Comparison of ENCODE assay signal across 12 cellular contexts in the genomic region with DNA sequence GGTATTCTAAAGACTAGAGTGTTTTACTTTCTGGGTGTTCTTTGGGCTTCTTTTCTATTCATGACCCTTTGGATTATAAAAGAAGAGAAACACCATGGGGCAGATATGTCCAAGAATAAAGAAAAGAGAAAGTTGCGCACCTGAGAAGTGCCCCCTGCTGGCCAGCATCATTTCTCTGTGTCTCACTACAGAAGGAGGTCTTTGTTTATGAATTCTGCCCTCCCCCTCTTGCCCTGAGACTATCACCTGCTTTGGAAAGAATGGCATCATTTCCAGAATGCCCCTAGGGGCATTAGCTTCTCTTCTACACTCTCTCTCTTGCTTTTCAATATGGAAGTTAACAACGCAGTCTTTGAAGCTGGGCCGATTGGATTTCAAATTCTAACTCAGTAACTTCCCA. TPM values are rescaled to one million over a fixed set of nuclear protein-coding genes. Genes with fewer than 3 reads are reported as not detected.
A peak's percentile ranks its signal among the peaks of the same experiment; 100 is the strongest.
DNase-seq lines count a peak whose midpoint lies in the region; ATAC-seq, FAIRE-seq and TF ChIP-seq lines count a peak whose summit lies in the region.
"Had no signal": no experiment of that assay in that cellular context is flagged by ENCODE, and none has a peak within 500 bp of the region (broad histone marks: within the 10 kb centered on the region; RNA-seq: fewer than 3 reads in every experiment).

No MANE protein-coding gene starts in this region.

- no peak overlapping the region for H3K4me3 Mint-ChIP-seq in neural crest cell

- no peaks in the 10 kb centered on the region for H3K79me2 ChIP-seq in GM12878 (ENCODE audit: control insufficient read depth, insufficient read depth, low read length)

- TF ChIP-seq POLR2A in GM12878 (IDR thresholded peaks at IDR 0.05; ENCODE audit: low read depth, low read length) = no peak

- peaks cover 10% of the 10 kb centered on the region for H3K4me1 Mint-ChIP-seq in neural crest cell

- H3K36me3 ChIP-seq in GM12878 (ENCODE audit: control insufficient read depth in 2 of 2, insufficient read depth in 2 of 2, low read length in 1 of 2) = no peaks in the 10 kb centered on the region
- H3K36me3 ChIP-seq: tibial nerve had no signal

- intact Hi-C loops in GM12878 (cut with micrococcal nuclease; ENCODE audit: unreplicated experiment) = loop anchor here (1.0 kb wide), 1 partner anchor 32 kb away; no protein-coding TSS in a partner anchor

- SMC1A ChIA-PET in GM12878 (lab: Charles Lee; ENCODE audit: uncharacterized antibody, unreplicated experiment) = interaction anchor here (0.8 to 2.9 kb wide), 5 partner anchors 20 to 42 kb away, joined by 3 to 22 read pairs (median 4); no protein-coding TSS in a partner anchor

- RAD21 ChIA-PET in GM12878 (lab: Charles Lee; ENCODE audit: unreplicated experiment) = interaction anchor here (3.3 kb wide), 1 partner anchor 18 kb away, joined by 14 read pairs; no protein-coding TSS in a partner anchor

- peaks cover 2% of the 10 kb centered on the region for H3K9me3 Mint-ChIP-seq in neural crest cell

- WGBS in GM12878 (ENCODE audit: insufficient coverage, insufficient replicate concordance, low lambda C conversion rate, missing lambda C conversion rate) = 67% methylated on average over 3 of the region's 3 CpGs

- ATAC-seq in GM12878 (peak; percentile 71), HG03025 (IDR thresholded peaks at IDR 0.05; ENCODE audit: low FRiP score, unreplicated experiment) (no peak), GM18870 (IDR thresholded peaks at IDR 0.05; ENCODE audit: unreplicated experiment) (no peak), HG03460 (IDR thresholded peaks at IDR 0.05; ENCODE audit: unreplicated experiment) (no peak)
- ATAC-seq: left ventricle myocardium superior had no signal

- no peak overlapping the region for H2AFZ ChIP-seq in GM12878 (ENCODE audit: control insufficient read depth, low read depth, low read length)

- H3K27me3 ChIP-seq in GM12878 (replicated peaks in 1 of 2; ENCODE audit: control insufficient read depth in 2 of 2, insufficient read depth in 2 of 2, low read length in 1 of 2) = no peaks in the 10 kb centered on the region; a peak in 1 of 4 replicates
- H3K27me3 ChIP-seq: tibial nerve had no signal

- no peak for FAIRE-seq in GM12878 (lab: Jason Lieb, UNC)
- FAIRE-seq: TTC549 had no signal

- H3K27ac Mint-ChIP-seq in neural crest cell (ENCODE audit: unreplicated experiment) = no peak overlapping the region

- peak; percentile 23 to 55 (median 45) for TF ChIP-seq CTCF in GM12878 (IDR thresholded peaks at IDR 0.05 in 2 of 3, conservative IDR thresholded peaks at IDR 0.05 in 1 of 3; ENCODE audit: control insufficient read depth in 2 of 3, extremely low read depth in 1 of 3, insufficient read depth in 1 of 3, low read depth in 3 of 3, low read length in 3 of 3)
- peak; percentile 39 for TF ChIP-seq CTCF in neural crest cell (conservative IDR thresholded peaks at IDR 0.05)

- TF ChIP-seq EP300 in GM12878 (IDR thresholded peaks at IDR 0.05; ENCODE audit: borderline replicate concordance in 1 of 2, control insufficient read depth in 1 of 2, low read depth in 2 of 2, low read length in 2 of 2) = no peak

- peak; percentile 7 to 10 for DNase-seq in activated CD4-positive, alpha-beta T cell treated with anti-CD3 and anti-CD28 coated beads for 24 hours (ENCODE audit: low read depth in 2 of 2)
- no peak for DNase-seq in activated CD4-positive, alpha-beta T cell treated with anti-CD3 and anti-CD28 coated beads for 1 hour
- peak; percentile 18 for DNase-seq in NAMALWA (ENCODE audit: low spot score)
- DNase-seq in GM12878 (ENCODE audit: low read depth, low spot score) = no peak
- DNase-seq in neural crest cell (ENCODE audit: low read depth, low spot score) = no peak
- DNase-seq: left ventricle myocardium superior, NCI-H2081 had no signal

- H3K4me3 ChIP-seq in GM12878 = no peak overlapping the region
- H3K4me3 ChIP-seq: tibial nerve had no signal

- no peaks in the 10 kb centered on the region for H3K36me3 Mint-ChIP-seq in neural crest cell (ENCODE audit: low read depth)

- TF ChIP-seq RAD21 in GM12878 (IDR thresholded peaks at IDR 0.05; ENCODE audit: insufficient read depth, low read depth, low read length) = peak; percentile 46; the same call in 1 of the 2 replicates

- H3K4me2 ChIP-seq in GM12878 (ENCODE audit: control insufficient read depth, insufficient read depth) = no peak overlapping the region

- no peaks in the 10 kb centered on the region for H3K27me3 Mint-ChIP-seq in neural crest cell (ENCODE audit: low read depth)

- no peaks in the 10 kb centered on the region for H4K20me1 ChIP-seq in GM12878 (ENCODE audit: control insufficient read depth, insufficient read depth)

- POLR2A ChIA-PET in GM12878 (lab: Charles Lee) = no interaction called here

- H3K9ac ChIP-seq in GM12878 (ENCODE audit: control insufficient read depth, insufficient read depth, low read length) = no peak overlapping the region

- no peaks in the 10 kb centered on the region for H3K9me3 ChIP-seq in GM12878 (replicated peaks; ENCODE audit: control insufficient read depth, insufficient read depth, low read length)
- H3K9me3 ChIP-seq: tibial nerve had no signal

- in situ Hi-C loops in GM12878 (cut with MboI) = no loop called here

- no peaks in the 10 kb centered on the region for H3K4me1 ChIP-seq in GM12878 (ENCODE audit: control insufficient read depth, insufficient read depth, low read length)
- H3K4me1 ChIP-seq: tibial nerve had no signal

- no peak overlapping the region for H3K27ac ChIP-seq in GM12878 (ENCODE audit: control insufficient read depth, insufficient read depth)
- H3K27ac ChIP-seq: tibial nerve had no signal

- BruUV-seq in GM12878 (replicated peaks; lab: Mats Ljungman, UMichigan) = no TSS peak

- CTCF ChIA-PET in GM12878 (lab: Yijun Ruan, JAX) = interaction anchor here (0.7 to 11.3 kb wide), 12 partner anchors 9 to 66 kb away, joined by 3 to 131 read pairs (median 4); no protein-coding TSS in a partner anchor

TF ChIP-seq in GM12878, 131 proteins besides CTCF, POLR2A, EP300 and RAD21:
- no peak for TF ChIP-seq SRF (IDR thresholded peaks at IDR 0.05; ENCODE audit: low read depth in 2 of 2, low read length in 2 of 2)
- TF ChIP-seq SMC3 (IDR thresholded peaks at IDR 0.05; ENCODE audit: borderline replicate concordance, low read length) = peak; percentile 62; the same call in 1 of the 2 replicates
- TF ChIP-seq SREBF1 (IDR thresholded peaks at IDR 0.05; ENCODE audit: low read length) = no peak

RNA-seq across cellular contexts. Expression of a gene that starts 45.0 kb away (rescaled TPM):
- total RNA-seq in GM12878 (2013; cell fraction: nucleolus; rRNA removed) = not detected in 2 replicates
- total RNA-seq in GM12878 (2014; rRNA removed) = not detected in 2 replicates
- total RNA-seq in GM12878 (2014; rRNA removed; fragmentation: Illumina TruSeq; extraction: Trizol) = not detected in 2 replicates
- not detected in 2 replicates for total RNA-seq in GM12878 (2021)
- polyA plus RNA-seq in GM12878 (2011; ENCODE audit: low read depth) = not detected
- polyA plus RNA-seq in GM12878 (2011; rRNA removed) = 0.04 and 0.05 TPM in 2 replicates
- polyA plus RNA-seq in GM12878 (2011; cell fraction: cytosol; rRNA removed) = 0.03 and 0.05 TPM in 2 replicates
- 0.03 and 0.04 TPM in 2 replicates for polyA plus RNA-seq in GM12878 (2011; cell fraction: nucleus; rRNA removed)
- polyA plus RNA-seq in GM12878 (2012) = 0.26 and 0.28 TPM in 2 replicates
- under 0.01 and 0.02 TPM in 2 replicates for polyA plus RNA-seq in GM12878 (2014; fragmentation: Illumina TruSeq; extraction: Trizol)
- polyA plus RNA-seq in GM12878 (2014; fragmentation: Nextera tagmentation; extraction: Ambion mirVana) = not detected
- polyA plus RNA-seq in GM12878 (2014; rRNA removed) = 0.28 TPM in 1 of 2 replicates, not detected in the other
- not detected for polyA plus RNA-seq in GM12878 (2016; fragmentation: Nextera tagmentation; extraction: Ambion mirVana)
- 0.98 TPM in 1 of 2 replicates, not detected in the other for polyA minus RNA-seq in GM12878 (2011; rRNA and poly(A)+ RNA removed)
- polyA minus RNA-seq in GM12878 (2011; cell fraction: cytosol; rRNA and poly(A)+ RNA removed) = not detected in 2 replicates
- 0.10 TPM in 1 of 2 replicates, not detected in the other for polyA minus RNA-seq in GM12878 (2011; cell fraction: nucleus; rRNA and poly(A)+ RNA removed)
- total RNA-seq in neural crest cell = 1.1 and 1.4 TPM in 2 replicates

Comparison
In these comparisons a context has a peak if more than half of its experiments do, and no peak if none do; other contexts are left out.
1. DNase-seq: peak in activated CD4-positive, alpha-beta T cell treated with anti-CD3 and anti-CD28 coated beads for 24 hours (2 of 2) and NAMALWA (single experiment); none in activated CD4-positive, alpha-beta T cell treated with anti-CD3 and anti-CD28 coated beads for 1 hour (single experiment), GM12878 (single experiment) and neural crest cell (single experiment).